ENCODE assay signal across 8 cellular contexts in genomic region chr17:66426397-66427033, GRCh38.
A peak's percentile ranks its signal among the peaks of the same experiment; 100 is the strongest.
DNase-seq lines count a peak whose midpoint lies in the region; ATAC-seq, FAIRE-seq and TF ChIP-seq lines count a peak whose summit lies in the region.

No MANE protein-coding gene starts in this region.

- peak; percentile 34; the same call in 1 of the 2 replicates for TF ChIP-seq RAD21 in Ishikawa (IDR thresholded peaks at IDR 0.05; ENCODE audit: low read depth)

- TF ChIP-seq CTCF in D721Med (IDR thresholded peaks at IDR 0.05; ENCODE audit: insufficient read depth, missing control alignments), result peak; percentile 33

- DNase-seq in D721Med (ENCODE audit: insufficient read length, low spot score), result no peak
- peak; percentile 17 for DNase-seq in activated T-cell treated with anti-CD3 and anti-CD28 coated beads for 24 hours (ENCODE audit: low read depth)
- no peak for DNase-seq in left colon
- no peak for DNase-seq in Ammon's horn (ENCODE audit: low spot score)
- no peak for DNase-seq in NCI-H526 treated with DMSO at 0.1 percent for 48 hours (lab: John Stamatoyannopoulos, UW)
- DNase-seq in NCI-H2196 (lab: John Stamatoyannopoulos, UW; ENCODE audit: unreplicated experiment), result no peak

- FAIRE-seq in D721Med (lab: Jason Lieb, UNC), result no peak

- TF ChIP-seq EP300 in Ishikawa (IDR thresholded peaks at IDR 0.05; ENCODE audit: borderline replicate concordance), result no peak

- ATAC-seq in left colon, result peak; percentile 85
- ATAC-seq in HG03039 (IDR thresholded peaks at IDR 0.05; ENCODE audit: unreplicated experiment), result no peak

- intact Hi-C loops in left colon (cut with DNase I, micrococcal nuclease), result no loop called here

TF ChIP-seq in Ishikawa, 13 proteins besides CTCF, POLR2A, EP300 and RAD21:
- no peak for TF ChIP-seq NFIC (IDR thresholded peaks at IDR 0.05)
- no peak for TF ChIP-seq TAF1 (IDR thresholded peaks at IDR 0.05; ENCODE audit: low read depth)
- no peak for TF ChIP-seq TEAD4 (IDR thresholded peaks at IDR 0.05)
- no peak for TF ChIP-seq CREB1 (IDR thresholded peaks at IDR 0.05; ENCODE audit: low read depth)
TF ChIP-seq in Ishikawa: peak in this region for 0.
